Comparison of ENCODE assay signal across 14 cellular contexts in the genomic region with DNA sequence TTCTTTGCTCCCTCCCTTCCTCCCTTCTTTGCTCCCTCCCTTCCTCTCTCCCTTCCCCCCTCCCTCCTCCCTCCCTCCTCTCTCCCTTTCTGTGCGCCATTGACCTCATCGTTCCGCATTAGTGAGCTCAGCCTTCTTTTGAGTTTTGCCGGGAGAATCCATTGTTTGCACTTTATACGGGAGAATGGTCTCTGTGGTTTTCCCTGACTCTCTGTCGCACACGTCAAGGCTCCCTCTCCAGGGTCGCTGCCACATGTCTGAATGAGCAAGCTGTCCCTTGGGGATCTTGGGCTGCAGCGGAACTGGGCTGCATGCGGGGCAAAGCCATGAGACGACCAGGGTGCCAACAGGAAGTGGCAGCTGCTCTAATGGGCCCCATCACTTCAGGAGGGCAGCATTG.
A peak's percentile ranks its signal among the peaks of the same experiment; 100 is the strongest.
DNase-seq lines count a peak whose midpoint lies in the region; ATAC-seq lines count a peak whose summit lies in the region.
"Had no signal": no experiment of that assay in that cellular context is flagged by ENCODE, and none has a peak within 500 bp of the region (broad histone marks: within the 10 kb centered on the region; RNA-seq: fewer than 3 reads in every experiment).

No MANE protein-coding gene starts in this region.

- DNase-seq in DMS53 treated with DMSO at 0.1 percent for 48 hours (lab: John Stamatoyannopoulos, UW; ENCODE audit: unreplicated experiment) = peak; percentile 37
- DNase-seq in NCI-H1105 treated with DMSO at 0.1 percent for 48 hours (lab: John Stamatoyannopoulos, UW) = peak; percentile 8
- peak; percentile 60 for DNase-seq in NCI-H69 (lab: John Stamatoyannopoulos, UW)
- peak; percentile 87 for DNase-seq in left kidney (ENCODE audit: low read depth, low spot score)
- no peak for DNase-seq in SK-N-DZ (ENCODE audit: low spot score)
- no peak for DNase-seq in activated CD4-positive, alpha-beta T cell treated with anti-CD3 and anti-CD28 coated beads for 4 hours
- no peak for DNase-seq in OCI-M1 (lab: John Stamatoyannopoulos, UW)
- DNase-seq: C1 segment of cervical spinal cord; GDM1; left ventricle myocardium superior; naive thymus-derived CD4-positive, alpha-beta T cell; stimulated activated CD4-positive, alpha-beta T cell treated with anti-CD3 and anti-CD28 coated beads, Interleukin-2, amount 100 ng/mL, for 24 hours; upper lobe of left lung had no signal

- no peak for ATAC-seq in HG03097 (IDR thresholded peaks at IDR 0.05; ENCODE audit: low FRiP score, unreplicated experiment)
- ATAC-seq: left ventricle myocardium superior; naive thymus-derived CD4-positive, alpha-beta T cell had no signal

Comparison
In these comparisons a context has a peak if more than half of its experiments do, and no peak if none do; other contexts are left out.
1. DNase-seq: peak in DMS53 treated with DMSO at 0.1 percent for 48 hours (single experiment), NCI-H1105 treated with DMSO at 0.1 percent for 48 hours (single experiment), NCI-H69 (single experiment) and left kidney (single experiment); none in SK-N-DZ (single experiment), activated CD4-positive, alpha-beta T cell treated with anti-CD3 and anti-CD28 coated beads for 4 hours (0 of 2) and OCI-M1 (single experiment).